Comparison of ENCODE assay signal across 9 cellular contexts in genomic region chr17:40343126-40344119, GRCh38. TPM values are rescaled to one million over a fixed set of nuclear protein-coding genes. Genes with fewer than 3 reads are reported as not detected.
DNase-seq lines count a peak whose midpoint lies in the region; ATAC-seq, FAIRE-seq and TF ChIP-seq lines count a peak whose summit lies in the region.
"Had no signal": no experiment of that assay in that cellular context is flagged by ENCODE, and none has a peak within 500 bp of the region (broad histone marks: within the 10 kb centered on the region; RNA-seq: fewer than 3 reads in every experiment).

No MANE protein-coding gene starts in this region.

- WGBS in A549 (ENCODE audit: missing lambda C conversion rate), result 84% methylated on average over 15 of the region's 15 CpGs

- POLR2A ChIA-PET in A549 (lab: Yijun Ruan, JAX), result no interaction called here

- peak overlapping the region; percentile 91 to 92 for H3K27ac ChIP-seq in A549
- peak overlapping the region; percentile 96 for H3K27ac ChIP-seq in muscle layer of colon (ENCODE audit: low read depth, low read length)

- TF ChIP-seq RAD21 in A549 (conservative IDR thresholded peaks at IDR 0.05 in 1 of 2, IDR thresholded peaks at IDR 0.05 in 1 of 2), result no peak

- peak overlapping the region; percentile 97 for H3K4me2 ChIP-seq in A549

- DNase-seq in A549 (ENCODE audit: low read depth in 1 of 2, low spot score in 1 of 2) (no peak), LHCN-M2 (ENCODE audit: low read depth) (peak; percentile 55), choroid plexus epithelial cell (ENCODE audit: low read depth) (no peak), GM12892 (ENCODE audit: insufficient read length) (no peak), middle frontal gyrus (ENCODE audit: extremely low spot score, low spot score) (no peak)
- DNase-seq: NK-92 treated with Interleukin-12 subunit alpha and Interleukin-12 subunit beta, amount 100 ng/mL, for 24 hours had no signal

- peaks cover 5% of the 10 kb centered on the region for H3K36me3 ChIP-seq in muscle layer of colon (ENCODE audit: insufficient read depth, low read length)

- no peak for FAIRE-seq in A549 (lab: Jason Lieb, UNC)
- no peak for FAIRE-seq in GM12892 (lab: Jason Lieb, UNC)

- H3K9me3 ChIP-seq in A549 (no peaks in the 10 kb centered on the region), muscle layer of colon (ENCODE audit: low read length) (no peaks in the 10 kb centered on the region)

- no peak for TF ChIP-seq EP300 in A549 (IDR thresholded peaks at IDR 0.05)

- ATAC-seq in A549, result no peak
- ATAC-seq in GM21360 (IDR thresholded peaks at IDR 0.05; ENCODE audit: unreplicated experiment), result no peak
- ATAC-seq in HG03439 (IDR thresholded peaks at IDR 0.05; ENCODE audit: unreplicated experiment), result no peak

- CTCF ChIA-PET in A549 (lab: Yijun Ruan, JAX), result interaction anchor here (0.6 to 40.3 kb wide), 6 partner anchors 7 to 216 kb away, joined by 3 to 2395 read pairs (median 4); partner anchors contain the start of genes CDC6 and RARA

- no peak for TF ChIP-seq POLR2A in A549 (IDR thresholded peaks at IDR 0.05; ENCODE audit: low read length)
- TF ChIP-seq POLR2A in GM12892 (IDR thresholded peaks at IDR 0.05; ENCODE audit: low read depth, low read length), result no peak

- H3K9ac ChIP-seq in muscle layer of colon (ENCODE audit: low read length), result peak overlapping the region; percentile 55

- H3K4me1 ChIP-seq in A549 (peaks cover 72% of the 10 kb centered on the region), muscle layer of colon (ENCODE audit: insufficient read depth, low read length) (peaks cover 76% of the 10 kb centered on the region)

- no peaks in the 10 kb centered on the region for H3K27me3 ChIP-seq in muscle layer of colon (ENCODE audit: control insufficient read depth in 1 of 2, insufficient read depth in 2 of 2, low read length in 2 of 2)

- peak overlapping the region; percentile 83 for H3K4me3 ChIP-seq in A549
- H3K4me3 ChIP-seq in choroid plexus epithelial cell (ENCODE audit: low read depth, low read length), result peak overlapping the region; percentile 78
- H3K4me3 ChIP-seq in muscle layer of colon (ENCODE audit: low read depth in 1 of 2, low read length in 2 of 2), result peak overlapping the region; percentile 83 to 96

- TF ChIP-seq CTCF in A549 (IDR thresholded peaks at IDR 0.05) (no peak), choroid plexus epithelial cell (conservative IDR thresholded peaks at IDR 0.05; ENCODE audit: low read depth, low read length) (no peak)

TF ChIP-seq in A549, 52 proteins besides CTCF, POLR2A, EP300 and RAD21:
- TF ChIP-seq MAX (IDR thresholded peaks at IDR 0.05), result no peak
- no peak for TF ChIP-seq JUNB (IDR thresholded peaks at IDR 0.05)
- TF ChIP-seq BHLHE40 (IDR thresholded peaks at IDR 0.05; ENCODE audit: low read depth, low read length), result no peak
- no peak for TF ChIP-seq EHF (CRISPR knock-in tag; IDR thresholded peaks at IDR 0.05)
- TF ChIP-seq FOSB (CRISPR knock-in tag; IDR thresholded peaks at IDR 0.05), result no peak
- 0 out of 4 replicates have a peak, but pooled peaks of 1 of the 2 experiments have one; percentile 10 for TF ChIP-seq CEBPB (IDR thresholded peaks at IDR 0.05)
- TF ChIP-seq ESRRA (IDR thresholded peaks at IDR 0.05; ENCODE audit: borderline replicate concordance, low read length), result no peak

RNA-seq across cellular contexts. Expression of gene GJD3, which starts 21.1 kb away (rescaled TPM):
- polyA plus RNA-seq in A549 (2011; rRNA removed) (0.09 TPM in 1 of 2 replicates, not detected in the other), A549 (2017; fragmentation: RNase III; extraction: RNeasy Plus Mini Kit Qiagen cat#74134 plus additional on column Dnase treatment) (0.40 to 1.2 TPM (median 0.70 TPM) in 3 replicates)
- polyA plus RNA-seq in A549 (2012; cell fraction: cytosol; rRNA removed), result 0.21 and 0.41 TPM in 2 replicates
- 0.36 and 0.82 TPM in 2 replicates for polyA plus RNA-seq in A549 (2012; cell fraction: nucleus; rRNA removed)
- not detected in 2 replicates for polyA minus RNA-seq in A549 (2011; rRNA and poly(A)+ RNA removed)
- not detected in 2 replicates for total RNA-seq in LHCN-M2 (2014; rRNA removed)
- 0.19 TPM for polyA plus RNA-seq in LHCN-M2 (2012)
- not detected for polyA plus RNA-seq in GM12892 (2012; ENCODE audit: missing spikeins)

RNA-seq across cellular contexts. Expression of gene RARA, which starts 34.4 kb away (rescaled TPM):
- polyA plus RNA-seq in A549 (2011; rRNA removed), result 8.6 and 9.9 TPM in 2 replicates
- 6.5 and 11.0 TPM in 2 replicates for polyA plus RNA-seq in A549 (2012; cell fraction: cytosol; rRNA removed)
- polyA plus RNA-seq in A549 (2012; cell fraction: nucleus; rRNA removed), result 17.6 and 21.1 TPM in 2 replicates
- 17.2 to 18.5 TPM (median 17.9 TPM) in 3 replicates for polyA plus RNA-seq in A549 (2017; fragmentation: RNase III; extraction: RNeasy Plus Mini Kit Qiagen cat#74134 plus additional on column Dnase treatment)
- polyA minus RNA-seq in A549 (2011; rRNA and poly(A)+ RNA removed), result 11.6 and 12.9 TPM in 2 replicates
- 24.2 and 29.6 TPM in 2 replicates for total RNA-seq in LHCN-M2 (2014; rRNA removed)
- 38.8 TPM for polyA plus RNA-seq in LHCN-M2 (2012)
- 24.3 TPM for polyA plus RNA-seq in GM12892 (2012; ENCODE audit: missing spikeins)

RNA-seq across cellular contexts. Expression of gene CDC6, which starts 55.7 kb away (rescaled TPM):
- polyA plus RNA-seq in A549 (2011; rRNA removed) (71.4 and 79.5 TPM in 2 replicates), A549 (2017; fragmentation: RNase III; extraction: RNeasy Plus Mini Kit Qiagen cat#74134 plus additional on column Dnase treatment) (66.6 to 67.5 TPM (median 67.0 TPM) in 3 replicates)
- 41.7 and 44.4 TPM in 2 replicates for polyA plus RNA-seq in A549 (2012; cell fraction: cytosol; rRNA removed)
- polyA plus RNA-seq in A549 (2012; cell fraction: nucleus; rRNA removed), result 29.8 and 45.7 TPM in 2 replicates
- 27.0 and 28.3 TPM in 2 replicates for polyA minus RNA-seq in A549 (2011; rRNA and poly(A)+ RNA removed)
- 43.2 and 46.6 TPM in 2 replicates for total RNA-seq in LHCN-M2 (2014; rRNA removed)
- 22.5 TPM for polyA plus RNA-seq in LHCN-M2 (2012)
- polyA plus RNA-seq in GM12892 (2012; ENCODE audit: missing spikeins), result 39.5 TPM
